Comparison of ENCODE assay signal across 1 cellular context in genomic region chr22:46971776-46972150, GRCh38.
TF ChIP-seq lines count a peak whose summit lies in the region.

No MANE protein-coding gene starts in this region.

TF ChIP-seq in IMR-90, 13 proteins besides CTCF, POLR2A, EP300 and RAD21:
- no peak for TF ChIP-seq BHLHE40 (IDR thresholded peaks at IDR 0.05; ENCODE audit: low read depth, low read length)
- no peak for TF ChIP-seq FOS (IDR thresholded peaks at IDR 0.05; ENCODE audit: low read depth, low read length)
- TF ChIP-seq SMC3 (IDR thresholded peaks at IDR 0.05; ENCODE audit: low read depth, low read length) = no peak
- no peak for TF ChIP-seq CHD1 (IDR thresholded peaks at IDR 0.05; ENCODE audit: low read depth, low read length)
- TF ChIP-seq MAZ (IDR thresholded peaks at IDR 0.05; ENCODE audit: borderline replicate concordance, low read depth, low read length) = no peak
- TF ChIP-seq, protein P1, sequence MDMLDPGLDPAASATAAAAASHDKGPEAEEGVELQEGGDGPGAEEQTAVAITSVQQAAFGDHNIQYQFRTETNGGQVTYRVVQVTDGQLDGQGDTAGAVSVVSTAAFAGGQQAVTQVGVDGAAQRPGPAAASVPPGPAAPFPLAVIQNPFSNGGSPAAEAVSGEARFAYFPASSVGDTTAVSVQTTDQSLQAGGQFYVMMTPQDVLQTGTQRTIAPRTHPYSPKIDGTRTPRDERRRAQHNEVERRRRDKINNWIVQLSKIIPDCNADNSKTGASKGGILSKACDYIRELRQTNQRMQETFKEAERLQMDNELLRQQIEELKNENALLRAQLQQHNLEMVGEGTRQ (IDR thresholded peaks at IDR 0.05; ENCODE audit: low read depth, low read length) = no peak
- TF ChIP-seq NFE2L2 (IDR thresholded peaks at IDR 0.05; ENCODE audit: low read depth, low read length) = no peak
- no peak for TF ChIP-seq RFX5 (IDR thresholded peaks at IDR 0.05; ENCODE audit: low read depth, low read length)
- no peak for TF ChIP-seq MAFK (IDR thresholded peaks at IDR 0.05; ENCODE audit: low read depth, low read length)
- TF ChIP-seq, protein P2, sequence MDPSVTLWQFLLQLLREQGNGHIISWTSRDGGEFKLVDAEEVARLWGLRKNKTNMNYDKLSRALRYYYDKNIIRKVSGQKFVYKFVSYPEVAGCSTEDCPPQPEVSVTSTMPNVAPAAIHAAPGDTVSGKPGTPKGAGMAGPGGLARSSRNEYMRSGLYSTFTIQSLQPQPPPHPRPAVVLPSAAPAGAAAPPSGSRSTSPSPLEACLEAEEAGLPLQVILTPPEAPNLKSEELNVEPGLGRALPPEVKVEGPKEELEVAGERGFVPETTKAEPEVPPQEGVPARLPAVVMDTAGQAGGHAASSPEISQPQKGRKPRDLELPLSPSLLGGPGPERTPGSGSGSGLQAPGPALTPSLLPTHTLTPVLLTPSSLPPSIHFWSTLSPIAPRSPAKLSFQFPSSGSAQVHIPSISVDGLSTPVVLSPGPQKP (IDR thresholded peaks at IDR 0.05; ENCODE audit: borderline replicate concordance, low read depth, low read length) = no peak
- TF ChIP-seq CEBPB (IDR thresholded peaks at IDR 0.05; ENCODE audit: low read depth, low read length) = no peak
- no peak for TF ChIP-seq MXI1 (IDR thresholded peaks at IDR 0.05; ENCODE audit: borderline replicate concordance, low read depth, low read length)
- no peak for TF ChIP-seq RCOR1 (IDR thresholded peaks at IDR 0.05; ENCODE audit: insufficient replicate concordance, low read length)
